ENCODE assay signal across 2 cellular contexts in genomic region chr6:1316482-1317220, GRCh38.
TF ChIP-seq lines count a peak whose summit lies in the region.

No MANE protein-coding gene starts in this region.

TF ChIP-seq in IMR-90, 13 proteins besides CTCF, POLR2A, EP300 and RAD21 (continued from another document):
- no peak for TF ChIP-seq ELK1 (IDR thresholded peaks at IDR 0.05; ENCODE audit: borderline replicate concordance, low read depth, low read length)
- no peak for TF ChIP-seq USF2 (IDR thresholded peaks at IDR 0.05; ENCODE audit: low read depth, low read length)
- TF ChIP-seq BHLHE40 (IDR thresholded peaks at IDR 0.05; ENCODE audit: low read depth, low read length): no peak
- TF ChIP-seq CHD1 (IDR thresholded peaks at IDR 0.05; ENCODE audit: low read depth, low read length): no peak
TF ChIP-seq in IMR-90: peak in this region for 0.

TF ChIP-seq in neural cell, 6 proteins besides CTCF, POLR2A, EP300 and RAD21 (continued from another document):
- no peak for TF ChIP-seq REST (IDR thresholded peaks at IDR 0.05; ENCODE audit: borderline replicate concordance)
- no peak for TF ChIP-seq MXI1 (conservative IDR thresholded peaks at IDR 0.05; ENCODE audit: poor library complexity, severe bottlenecking)
- TF ChIP-seq SMC3 (conservative IDR thresholded peaks at IDR 0.05; ENCODE audit: poor library complexity): no peak
- TF ChIP-seq POLR2AphosphoS5 (IDR thresholded peaks at IDR 0.05): no peak
